ENCODE assay signal across 17 cellular contexts in genomic region chr22:31550871-31551370, GRCh38.
"Had no signal": no experiment of that assay in that cellular context is flagged by ENCODE, and none has a peak within 500 bp of the region (broad histone marks: within the 10 kb centered on the region; RNA-seq: fewer than 3 reads in every experiment).

No MANE protein-coding gene starts in this region.

- H3K4me3 ChIP-seq: ascending aorta, breast epithelium, coronary artery, lower lobe of right lung, SJSA1, smooth muscle cell had no signal

- DNase-seq: activated T-cell treated with anti-CD3 and anti-CD28 coated beads for 4 hours; erythroblast; hypothalamus; islet precursor cell; left colon; lower lobe of right lung; nephron progenitor cell; nucleus accumbens; stimulated activated CD4-positive, alpha-beta T cell treated with anti-CD3 and anti-CD28 coated beads, Interleukin-4, amount 100 ng/mL, for 24 hours had no signal

- H3K9me3 ChIP-seq: ascending aorta, breast epithelium, lower lobe of right lung, SJSA1 had no signal

- H3K4me3 Mint-ChIP-seq: mesothelial cell of epicardium; nephron progenitor cell; stimulated activated memory B cell treated with anti-CD40 and anti-IgM and Interleukin-4, amounts not matched to agents 10 μg/mL and 1 μg/mL and 100 μg/mL, for 72 hours had no signal

- H3K9me3 Mint-ChIP-seq: mesothelial cell of epicardium; nephron progenitor cell; stimulated activated memory B cell treated with anti-CD40 and anti-IgM and Interleukin-4, amounts not matched to agents 10 μg/mL and 1 μg/mL and 100 μg/mL, for 72 hours had no signal

- H3K27ac ChIP-seq: ascending aorta, breast epithelium, coronary artery, lower lobe of right lung, SJSA1 had no signal

- H3K4me1 ChIP-seq: ascending aorta, breast epithelium, lower lobe of right lung, SJSA1 had no signal

- H3K27ac Mint-ChIP-seq: mesothelial cell of epicardium had no signal

- H3K27me3 Mint-ChIP-seq: stimulated activated memory B cell treated with anti-CD40 and anti-IgM and Interleukin-4, amounts not matched to agents 10 μg/mL and 1 μg/mL and 100 μg/mL, for 72 hours had no signal

- ATAC-seq: left colon; lower lobe of right lung; sciatic nerve; stimulated activated memory B cell treated with anti-CD40 and anti-IgM and Interleukin-4, amounts not matched to agents 10 μg/mL and 1 μg/mL and 100 μg/mL, for 72 hours had no signal

- H3K4me1 Mint-ChIP-seq: mesothelial cell of epicardium, nephron progenitor cell had no signal

- H3K27me3 ChIP-seq: ascending aorta, breast epithelium, SJSA1 had no signal

- H3K36me3 ChIP-seq: breast epithelium had no signal
